ENCODE assay signal across 19 cellular contexts in genomic region chr19:2246014-2246620, GRCh38. TPM values are rescaled to one million over a fixed set of nuclear protein-coding genes. Genes with fewer than 3 reads are reported as not detected.
DNase-seq lines count a peak whose midpoint lies in the region; ATAC-seq, FAIRE-seq and TF ChIP-seq lines count a peak whose summit lies in the region.
"Had no signal": no experiment of that assay in that cellular context is flagged by ENCODE, and none has a peak within 500 bp of the region (broad histone marks: within the 10 kb centered on the region; RNA-seq: fewer than 3 reads in every experiment).

No MANE protein-coding gene starts in this region.

- H3K4me1 Mint-ChIP-seq in astrocyte (ENCODE audit: low read depth, unreplicated experiment) (peaks cover 8% of the 10 kb centered on the region), osteocyte (ENCODE audit: unreplicated experiment) (peaks cover 16% of the 10 kb centered on the region)

- H3K36me3 ChIP-seq in heart left ventricle = peaks cover 4 to 58% (median 48%) of the 10 kb centered on the region in 9 donors
- peaks cover 14% of the 10 kb centered on the region for H3K36me3 ChIP-seq in astrocyte (ENCODE audit: insufficient read depth, low read length)
- peaks cover 10 to 40% of the 10 kb centered on the region in 2 donors for H3K36me3 ChIP-seq in kidney (ENCODE audit: control insufficient read depth in 1 of 2, insufficient read depth in 2 of 2, low read length in 2 of 2)

- H3K27me3 Mint-ChIP-seq in astrocyte (ENCODE audit: low read depth, unreplicated experiment) = no peaks in the 10 kb centered on the region
- H3K27me3 Mint-ChIP-seq in osteocyte (ENCODE audit: unreplicated experiment) = no peaks in the 10 kb centered on the region
- H3K27me3 Mint-ChIP-seq: B cell; CD4-positive, CD25-positive, alpha-beta regulatory T cell had no signal

- no peaks in the 10 kb centered on the region for H3K9me3 Mint-ChIP-seq in astrocyte (ENCODE audit: unreplicated experiment)
- no peaks in the 10 kb centered on the region for H3K9me3 Mint-ChIP-seq in osteocyte (ENCODE audit: unreplicated experiment)
- H3K9me3 Mint-ChIP-seq: CD4-positive, CD25-positive, alpha-beta regulatory T cell; H9; IgD-negative memory B cell had no signal

- H3K36me3 Mint-ChIP-seq in astrocyte (ENCODE audit: low read depth, unreplicated experiment) = peaks cover 6% of the 10 kb centered on the region
- H3K36me3 Mint-ChIP-seq in osteocyte (ENCODE audit: unreplicated experiment) = peaks cover 10% of the 10 kb centered on the region
- H3K36me3 Mint-ChIP-seq: CD4-positive, CD25-positive, alpha-beta regulatory T cell had no signal

- H3K4me1 ChIP-seq in heart left ventricle (peaks cover 0 to 48% (median 24%) of the 10 kb centered on the region in 12 donors), astrocyte (ENCODE audit: insufficient read depth, low read length) (peaks cover 12% of the 10 kb centered on the region), kidney (ENCODE audit: control insufficient read depth in 1 of 2, insufficient read depth in 1 of 2, low read depth in 1 of 2, low read length in 2 of 2) (peaks cover 11 to 16% of the 10 kb centered on the region in 2 donors)

- DNase-seq in left cardiac atrium = peak; percentile 17
- DNase-seq in heart left ventricle = no peak
- no peak for DNase-seq in astrocyte (ENCODE audit: low read depth)
- peak; percentile 67 for DNase-seq in kidney
- DNase-seq in NCI-H82 (lab: John Stamatoyannopoulos, UW) = no peak
- DNase-seq in osteocyte (ENCODE audit: extremely low spot score, unreplicated experiment) = no peak
- DNase-seq: Caco-2; CD4-positive, CD25-positive, alpha-beta regulatory T cell; GOT3; H9 had no signal

- H3K4me3 ChIP-seq in heart left ventricle (no peak overlapping the region), astrocyte (ENCODE audit: insufficient read depth, low read depth, low read length) (no peak overlapping the region), kidney (ENCODE audit: low read length in 2 of 2) (no peak overlapping the region)
- H3K4me3 ChIP-seq: BLaER1 treated with 17β-estradiol and CSF1 and Interleukin-3, amounts not matched to agents 10 nM and 100 nM had no signal

- peaks cover 4 to 21% (median 17%) of the 10 kb centered on the region in 9 donors for H3K27me3 ChIP-seq in heart left ventricle
- peaks cover 5% of the 10 kb centered on the region for H3K27me3 ChIP-seq in astrocyte (ENCODE audit: insufficient read depth, low read length)

- H2AFZ ChIP-seq in astrocyte (ENCODE audit: low read depth, low read length) = no peak overlapping the region

- H3K27ac ChIP-seq in heart left ventricle = no peak overlapping the region
- H3K27ac ChIP-seq in astrocyte (ENCODE audit: low read depth, low read length) = no peak overlapping the region
- H3K27ac ChIP-seq in kidney (ENCODE audit: low read depth in 2 of 2, low read length in 2 of 2) = no peak overlapping the region
- H3K27ac ChIP-seq: BLaER1 treated with 17β-estradiol and CSF1 and Interleukin-3, amounts not matched to agents 10 nM and 100 nM had no signal

- H3K9me3 ChIP-seq in heart left ventricle (no peaks in the 10 kb centered on the region), astrocyte (ENCODE audit: insufficient read depth, low read depth, low read length) (no peaks in the 10 kb centered on the region), kidney (ENCODE audit: control insufficient read depth in 1 of 2, low read length in 2 of 2) (no peaks in the 10 kb centered on the region)
- H3K9me3 ChIP-seq: Caco-2 had no signal

- ATAC-seq in left cardiac atrium (no peak), heart left ventricle (no peak), GM18498 (IDR thresholded peaks at IDR 0.05; ENCODE audit: unreplicated experiment) (no peak)
- ATAC-seq: HepG2 had no signal

- H3K4me3 Mint-ChIP-seq in astrocyte (ENCODE audit: unreplicated experiment) (peak overlapping the region; percentile 40), osteocyte (ENCODE audit: unreplicated experiment) (no peak overlapping the region)
- H3K4me3 Mint-ChIP-seq: B cell, H9, IgD-negative memory B cell had no signal

- H3K27ac Mint-ChIP-seq in astrocyte (ENCODE audit: unreplicated experiment) (peak overlapping the region; percentile 41), osteocyte (ENCODE audit: unreplicated experiment) (no peak overlapping the region)
- H3K27ac Mint-ChIP-seq: B cell; CD4-positive, CD25-positive, alpha-beta regulatory T cell; IgD-negative memory B cell had no signal

- no peak overlapping the region for H3K4me2 ChIP-seq in astrocyte (ENCODE audit: low read length)
- H3K4me2 ChIP-seq: BLaER1 treated with 17β-estradiol and CSF1 and Interleukin-3, amounts not matched to agents 10 nM and 100 nM had no signal

- FAIRE-seq in astrocyte (lab: Jason Lieb, UNC) = no peak
- no peak for FAIRE-seq in kidney (lab: Jason Lieb, UNC)
- FAIRE-seq: D721Med, G401.6, GM12891, HepG2 had no signal

- WGBS in heart left ventricle, 4 donors = 92 to 98% (median 93%) methylated on average over 16 to 25 of the region's 25 CpGs

- peaks cover 95% of the 10 kb centered on the region for H4K20me1 ChIP-seq in astrocyte (ENCODE audit: insufficient read depth, low read length)

- intact Hi-C loops in left cardiac atrium (cut with DNase I) (no loop called here), heart left ventricle (cut with DNase I) (no loop called here), kidney (cut with DNase I) (no loop called here)

- H3K79me2 ChIP-seq in astrocyte (ENCODE audit: insufficient read depth, low read length) = peaks cover 45% of the 10 kb centered on the region

- H3K9ac ChIP-seq in astrocyte (ENCODE audit: low read length) (no peak overlapping the region), kidney (ENCODE audit: low read length in 2 of 2) (no peak overlapping the region)

- TF ChIP-seq POLR2A in heart left ventricle (IDR thresholded peaks at IDR 0.05) = no peak

- TF ChIP-seq CTCF in heart left ventricle (IDR thresholded peaks at IDR 0.05) (no peak), astrocyte (IDR thresholded peaks at IDR 0.05; ENCODE audit: insufficient read depth, low read depth, low read length) (no peak), kidney (IDR thresholded peaks at IDR 0.05; ENCODE audit: borderline replicate concordance, extremely low read depth, insufficient read depth) (no peak), osteocyte (IDR thresholded peaks at IDR 0.05) (no peak)

RNA-seq across cellular contexts. Expression of gene AMH, which starts 3.0 kb away (rescaled TPM):
- total RNA-seq in left cardiac atrium (1 to 10 TPM in 1 of 2 donors, under 1 TPM in 1; 0.80 to 1.6 TPM), heart left ventricle (under 1 TPM in 5 of 9 donors, not detected in 4; 0.32 to 0.81 (median 0.57) TPM), astrocyte (3.5 and 4.6 TPM in 2 replicates), kidney (1.0 TPM), osteocyte (14.3 and 16.4 TPM in 2 replicates)
- polyA plus RNA-seq in heart left ventricle (1 to 10 TPM in 1 of 2 donors, under 1 TPM in 1; 0.10 to 1.1 TPM), kidney (ENCODE audit: insufficient read depth, low read depth, low replicate concordance) (0.60 TPM)
- polyA plus RNA-seq: CD4-positive, CD25-positive, alpha-beta regulatory T cell had no signal

RNA-seq across cellular contexts. Expression of gene SF3A2, which starts 9.5 kb away (rescaled TPM):
- 10 to 100 TPM; 28.8 to 34.4 TPM for total RNA-seq in left cardiac atrium
- total RNA-seq in heart left ventricle = 10 to 100 TPM; 19.2 to 43.9 (median 28.6) TPM
- polyA plus RNA-seq in heart left ventricle = 10 to 100 TPM; 22.7 to 29.5 TPM
- total RNA-seq in astrocyte = 76.6 and 83.2 TPM in 2 replicates
- total RNA-seq in kidney = 64.1 TPM
- polyA plus RNA-seq in kidney (ENCODE audit: insufficient read depth, low read depth, low replicate concordance) = 25.7 TPM
- 101 and 102 TPM in 2 replicates for total RNA-seq in osteocyte

RNA-seq across cellular contexts. Expression of gene PLEKHJ1, which starts 10.0 kb away (rescaled TPM):
- total RNA-seq in left cardiac atrium (10 to 100 TPM; 45.2 to 45.7 TPM), heart left ventricle (10 to 100 TPM; 44.6 to 63.2 (median 46.5) TPM), astrocyte (69.9 and 78.3 TPM in 2 replicates), kidney (59.7 TPM), osteocyte (40.7 and 45.7 TPM in 2 replicates)
- polyA plus RNA-seq in heart left ventricle (10 to 100 TPM; 80.9 to 89.7 TPM), kidney (ENCODE audit: insufficient read depth, low read depth, low replicate concordance) (156 TPM)

RNA-seq across cellular contexts. Expression of gene JSRP1, which starts 10.1 kb away (rescaled TPM):
- total RNA-seq in left cardiac atrium = under 1 TPM in 1 of 2 donors, not detected in 1; 0.27 TPM
- under 1 TPM in 1 of 9 donors, not detected in 8; 0.25 TPM for total RNA-seq in heart left ventricle
- polyA plus RNA-seq in heart left ventricle = under 1 TPM in 1 of 2 donors, not detected in 1; 0.34 TPM
- 0.36 and 1.3 TPM in 2 replicates for total RNA-seq in astrocyte
- 5.0 TPM for total RNA-seq in kidney
- 0.37 TPM for polyA plus RNA-seq in kidney (ENCODE audit: insufficient read depth, low read depth, low replicate concordance)
- total RNA-seq in osteocyte = not detected in 2 replicates
- total RNA-seq: A172, Caco-2 had no signal

RNA-seq across cellular contexts. Expression of gene PEAK3, which starts 35.9 kb away (rescaled TPM):
- total RNA-seq in left cardiac atrium (1 to 10 TPM; 1.0 to 2.3 TPM), heart left ventricle (1 to 10 TPM in 2 of 9 donors, under 1 TPM in 7; 0.11 to 1.6 (median 0.48) TPM), astrocyte (0.18 TPM in 1 of 2 replicates, not detected in the other), kidney (2.1 TPM), osteocyte (0.44 and 0.51 TPM in 2 replicates)
- polyA plus RNA-seq in heart left ventricle (under 1 TPM; 0.21 to 0.23 TPM), kidney (ENCODE audit: insufficient read depth, low read depth, low replicate concordance) (not detected)
- total RNA-seq: Caco-2; CD4-positive, CD25-positive, alpha-beta regulatory T cell; H9; HepG2 had no signal
- polyA plus RNA-seq: HepG2 had no signal

Comparison
In these comparisons a context has a peak if more than half of its experiments do, and no peak if none do; other contexts are left out.
1. DNase-seq: peak in left cardiac atrium (single experiment) and kidney (single experiment); none in heart left ventricle (0 of 5), astrocyte (single experiment), NCI-H82 (single experiment) and osteocyte (single experiment).